Comparison of ENCODE assay signal across 18 cellular contexts in genomic region chr7:105493196-105493927, GRCh38. TPM values are rescaled to one million over a fixed set of nuclear protein-coding genes. Genes with fewer than 3 reads are reported as not detected.
A peak's percentile ranks its signal among the peaks of the same experiment; 100 is the strongest.
DNase-seq lines count a peak whose midpoint lies in the region; ATAC-seq and TF ChIP-seq lines count a peak whose summit lies in the region.
"Had no signal": no experiment of that assay in that cellular context is flagged by ENCODE, and none has a peak within 500 bp of the region (broad histone marks: within the 10 kb centered on the region; RNA-seq: fewer than 3 reads in every experiment).

No MANE protein-coding gene starts in this region.

- ATAC-seq in body of pancreas: no peak
- no peak for ATAC-seq in HG02938 (IDR thresholded peaks at IDR 0.05; ENCODE audit: unreplicated experiment)
- ATAC-seq: T-cell had no signal

- intact Hi-C loops in body of pancreas (cut with DNase I) (no loop called here), head of caudate nucleus (cut with DNase I) (no loop called here), stomach (cut with DNase I; ENCODE audit: low total_unique reads) (no loop called here)

- no peak for TF ChIP-seq EP300 in stomach (IDR thresholded peaks at IDR 0.05)

- H3K4me1 ChIP-seq in body of pancreas: peaks cover 20% of the 10 kb centered on the region
- H3K4me1 ChIP-seq in stomach: peaks cover under 1 to 49% (median 24%) of the 10 kb centered on the region in 4 donors

- TF ChIP-seq POLR2A in body of pancreas (IDR thresholded peaks at IDR 0.05) (no peak), stomach (IDR thresholded peaks at IDR 0.05) (no peak)

- no peak overlapping the region for H3K4me3 ChIP-seq in body of pancreas
- H3K4me3 ChIP-seq in stomach: peak overlapping the region in 3 of 4 donors; percentile 7 to 14 (median 13)
- H3K4me3 ChIP-seq: lower lobe of right lung had no signal

- H3K27ac ChIP-seq in body of pancreas: peak overlapping the region; percentile 46 to 71 (median 56)
- H3K27ac ChIP-seq in stomach: peak overlapping the region in 4 of 5 donors; percentile 22 to 70 (median 66)
- H3K27ac ChIP-seq: lower lobe of right lung had no signal

- H3K36me3 ChIP-seq in body of pancreas (replicated peaks in 1 of 2; ENCODE audit: insufficient read depth in 1 of 2, low read depth in 2 of 2) (no peaks in the 10 kb centered on the region), stomach (no peaks in the 10 kb centered on the region)
- H3K36me3 ChIP-seq: lower lobe of right lung had no signal

- TF ChIP-seq CTCF in body of pancreas (IDR thresholded peaks at IDR 0.05) (no peak), stomach (IDR thresholded peaks at IDR 0.05) (no peak)

- no peaks in the 10 kb centered on the region for H3K9me3 ChIP-seq in body of pancreas
- H3K9me3 ChIP-seq in stomach: no peaks in the 10 kb centered on the region
- H3K9me3 ChIP-seq: lower lobe of right lung had no signal

- H3K27me3 ChIP-seq in body of pancreas (no peaks in the 10 kb centered on the region), stomach (no peaks in the 10 kb centered on the region)

- WGBS in body of pancreas, 2 donors: 69 to 75% methylated on average over 7 of the region's 7 CpGs
- WGBS in stomach, 5 donors: 32 to 46% (median 38%) methylated on average over 7 of the region's 7 CpGs

- DNase-seq in HK-2 (ENCODE audit: unreplicated experiment) (peak; percentile 14), body of pancreas (no peak), head of caudate nucleus (peak in 26 of 42 donors; percentile 9 to 79 (median 36)), stomach (no peak), NCI-H1417 (lab: John Stamatoyannopoulos, UW) (no peak), middle frontal gyrus (ENCODE audit: extremely low spot score, low spot score) (no peak)
- DNase-seq in activated naive CD4-positive, alpha-beta T cell (lab: John Stamatoyannopoulos, UW): no peak
- DNase-seq: activated CD4-positive, alpha-beta T cell treated with anti-CD3 and anti-CD28 coated beads, Interleukin-2, amount 10 ng/mL, durations not matched to agents 7 days and 5 days; activated CD8-positive, alpha-beta memory T cell treated with anti-CD3 and anti-CD28 coated beads, Interleukin-2, amount 50 U/mL, for 4 hours; cortex of kidney; DMS53; lower lobe of right lung; NCI-H1105; NCI-H2081; Right ventricle myocardium superior; stimulated activated CD4-positive, alpha-beta T cell treated with anti-CD3 and anti-CD28 coated beads, Interleukin-12 subunit alpha, Interleukin-12 subunit beta, amount 100 ng/mL, for 4 hours; T-cell had no signal

RNA-seq across cellular contexts. Expression of gene PUS7, which starts 28.7 kb away (rescaled TPM):
- total RNA-seq in body of pancreas (10 to 100 TPM; 10.6 to 11.9 TPM), stomach (10 to 100 TPM in 4 of 5 donors, under 1 TPM in 1; 0.58 to 24.2 (median 16.1) TPM)
- 1 to 10 TPM; 3.5 to 5.5 (median 4.6) TPM for polyA plus RNA-seq in stomach

RNA-seq across cellular contexts. Expression of gene RINT1, which starts 38.6 kb away (rescaled TPM):
- total RNA-seq in body of pancreas (10 to 100 TPM; 26.5 to 33.0 TPM), stomach (10 to 100 TPM in 3 of 5 donors, 1 to 10 TPM in 2; 4.9 to 79.4 (median 15.8) TPM)
- polyA plus RNA-seq in stomach: 10 to 100 TPM in 1 of 3 donors, 1 to 10 TPM in 2; 8.7 to 11.2 (median 8.9) TPM

Comparison
In these comparisons a context has a peak if more than half of its experiments do, and no peak if none do; other contexts are left out.
1. DNase-seq: peak in HK-2 (single experiment) and head of caudate nucleus (26 of 42); none in body of pancreas (0 of 4), stomach (single experiment), NCI-H1417 (0 of 3), activated naive CD4-positive, alpha-beta T cell (0 of 4) and middle frontal gyrus (single experiment).
2. H3K4me3 ChIP-seq: peak in stomach (3 of 4); none in body of pancreas (0 of 2).